1 cellular context compared by ENCODE assay signal in genomic region chr17:82019905-82020873, GRCh38.
TF ChIP-seq lines count a peak whose summit lies in the region.

No MANE protein-coding gene starts in this region.

TF ChIP-seq in K562, 482 proteins besides CTCF, POLR2A, EP300 and RAD21 (continued from another document and continues in another):
- TF ChIP-seq ATF7 (IDR thresholded peaks at IDR 0.05) (no peak), POLR2AphosphoS2 (IDR thresholded peaks at IDR 0.05; ENCODE audit: low read length) (peak; percentile 85; the same call in 1 of the 2 replicates), CREB5 (CRISPR knock-in tag; IDR thresholded peaks at IDR 0.05) (no peak), ZNF740 (CRISPR knock-in tag; IDR thresholded peaks at IDR 0.05) (peak; percentile 2; the same call in 1 of the 2 replicates), ZNF740 (tag; IDR thresholded peaks at IDR 0.05) (0 out of 4 replicates have a peak, but pooled peaks of 1 of the 2 experiments have one; percentile 45), HNRNPUL1 (IDR thresholded peaks at IDR 0.05; ENCODE audit: low read length) (no peak), CBFA2T3 (IDR thresholded peaks at IDR 0.05) (no peak), TFAP4 (CRISPR knock-in tag; IDR thresholded peaks at IDR 0.05; ENCODE audit: borderline replicate concordance) (0 out of 2 replicates have a peak, but pooled peaks have one; percentile 19), ZNF707 (CRISPR knock-in tag; conservative IDR thresholded peaks at IDR 0.05) (no peak), ZNF785 (CRISPR knock-in tag; IDR thresholded peaks at IDR 0.05) (no peak), ZNF184 (CRISPR knock-in tag; IDR thresholded peaks at IDR 0.05) (no peak), VEZF1 (CRISPR knock-in tag; IDR thresholded peaks at IDR 0.05) (no peak), HOMEZ (CRISPR knock-in tag; IDR thresholded peaks at IDR 0.05) (no peak), REST (CRISPR knock-in tag; IDR thresholded peaks at IDR 0.05; ENCODE audit: low read depth) (no peak), KLF16 (IDR thresholded peaks at IDR 0.05) (0 out of 2 replicates have a peak, but pooled peaks have one; percentile 30), MYC (IDR thresholded peaks at IDR 0.05; ENCODE audit: low read depth, low read length) (peak; percentile 28; the same call in 1 of the 2 replicates), MYC (CRISPR knock-in tag; IDR thresholded peaks at IDR 0.05; ENCODE audit: borderline replicate concordance, low read depth) (no peak), TCF7L2 (IDR thresholded peaks at IDR 0.05; ENCODE audit: low read depth, low read length) (no peak), MTA3 (IDR thresholded peaks at IDR 0.05; ENCODE audit: borderline replicate concordance) (peak; percentile 58; the same call in 1 of the 2 replicates), BHLHE40 (IDR thresholded peaks at IDR 0.05; ENCODE audit: low read length) (no peak), GTF2E2 (tag; IDR thresholded peaks at IDR 0.05) (no peak), XRCC4 (IDR thresholded peaks at IDR 0.05; ENCODE audit: extremely low read depth, insufficient read depth, insufficient read length) (no peak), ZFX (CRISPR knock-in tag; IDR thresholded peaks at IDR 0.05) (peak; percentile 55; the same call in 1 of the 2 replicates), ERF (CRISPR knock-in tag; IDR thresholded peaks at IDR 0.05) (0 out of 2 replicates have a peak, but pooled peaks have one; percentile 19), ELK1 (CRISPR knock-in tag; IDR thresholded peaks at IDR 0.05) (no peak), ZZZ3 (IDR thresholded peaks at IDR 0.05) (no peak), RBM39 (optimal IDR thresholded peaks at IDR 0.05; ENCODE audit: low read depth, low read length) (no peak), RBM22 (IDR thresholded peaks at IDR 0.05; ENCODE audit: low read depth, low read length, poor library complexity, severe bottlenecking) (peak; percentile 33), FIP1L1 (IDR thresholded peaks at IDR 0.05; ENCODE audit: low read depth, low read length, poor library complexity, severe bottlenecking) (peak; percentile 62), SMC3 (conservative IDR thresholded peaks at IDR 0.05; ENCODE audit: insufficient read depth, low read depth, low read length) (peak; percentile 43; the same call in 1 of the 2 replicates), MYNN (IDR thresholded peaks at IDR 0.05) (peak; percentile 86), MYNN (CRISPR knock-in tag; IDR thresholded peaks at IDR 0.05) (no peak), NELFE (IDR thresholded peaks at IDR 0.05; ENCODE audit: insufficient read depth, insufficient read length) (no peak), CREBBP (IDR thresholded peaks at IDR 0.05; ENCODE audit: low read depth, low read length) (no peak), ZHX1 (conservative IDR thresholded peaks at IDR 0.05; ENCODE audit: low read length) (no peak), MXI1 (IDR thresholded peaks at IDR 0.05; ENCODE audit: low read depth, low read length) (no peak), ZNF134 (CRISPR knock-in tag; conservative IDR thresholded peaks at IDR 0.05) (no peak), ILF3 (IDR thresholded peaks at IDR 0.05; ENCODE audit: borderline replicate concordance) (no peak), SFPQ (IDR thresholded peaks at IDR 0.05; ENCODE audit: low read depth, low read length) (no peak), HDAC1 (IDR thresholded peaks at IDR 0.05) (peak in 1 of 2 experiments; percentile 40; a peak in 2 of 4 replicates), TCF15 (CRISPR knock-in tag; IDR thresholded peaks at IDR 0.05) (no peak), ZFPM2 (CRISPR knock-in tag; IDR thresholded peaks at IDR 0.05) (no peak), PATZ1 (CRISPR knock-in tag; IDR thresholded peaks at IDR 0.05; ENCODE audit: borderline replicate concordance) (no peak), ADNP (tag; IDR thresholded peaks at IDR 0.05) (no peak), NONO (IDR thresholded peaks at IDR 0.05; ENCODE audit: low read depth in 2 of 2, low read length in 1 of 2) (no peak), MECOM (CRISPR knock-in tag; IDR thresholded peaks at IDR 0.05) (no peak), POU5F1 (IDR thresholded peaks at IDR 0.05; ENCODE audit: borderline replicate concordance, low read depth, low read length, partially characterized antibody) (no peak), SMAD4 (CRISPR knock-in tag; conservative IDR thresholded peaks at IDR 0.05) (no peak)
